In genomic region chr14:22339277-22339676, GRCh38 we compare ENCODE assay signal across 13 cellular contexts.
DNase-seq lines count a peak whose midpoint lies in the region; ATAC-seq and TF ChIP-seq lines count a peak whose summit lies in the region.
"Had no signal": no experiment of that assay in that cellular context is flagged by ENCODE, and none has a peak within 500 bp of the region (broad histone marks: within the 10 kb centered on the region; RNA-seq: fewer than 3 reads in every experiment).

No MANE protein-coding gene starts in this region.

- H3K9me2 ChIP-seq in SK-N-SH, result no peaks in the 10 kb centered on the region

- TF ChIP-seq EP300 in suprapubic skin (IDR thresholded peaks at IDR 0.05) (no peak), SK-N-SH (IDR thresholded peaks at IDR 0.05; ENCODE audit: borderline replicate concordance in 1 of 2, low read depth in 1 of 2, low read length in 1 of 2) (no peak)

- no peaks in the 10 kb centered on the region for H3F3A ChIP-seq in SK-N-SH (replicated peaks; ENCODE audit: insufficient read depth)

- H3K4me3 ChIP-seq in fibroblast of lung (replicated peaks in 1 of 4; ENCODE audit: control extremely low read depth in 1 of 4, insufficient read depth in 1 of 4, low read depth in 3 of 4, low read length in 4 of 4) (no peak overlapping the region), suprapubic skin (no peak overlapping the region), SK-N-SH (ENCODE audit: low read depth in 2 of 2, low read length in 1 of 2) (no peak overlapping the region)

- 7% methylated on average over 4 of the region's 4 CpGs for WGBS in suprapubic skin
- 10% methylated on average over 4 of the region's 4 CpGs for WGBS in SK-N-SH (ENCODE audit: low lambda C conversion rate)

- H3K9ac ChIP-seq in fibroblast of lung (ENCODE audit: insufficient read depth, low read length), result no peak overlapping the region
- no peak overlapping the region for H3K9ac ChIP-seq in SK-N-SH

- H3K79me2 ChIP-seq in fibroblast of lung (ENCODE audit: control insufficient read depth, insufficient read depth, low read length), result no peaks in the 10 kb centered on the region
- no peaks in the 10 kb centered on the region for H3K79me2 ChIP-seq in SK-N-SH (ENCODE audit: insufficient read depth)

- H3K4me2 ChIP-seq in fibroblast of lung (ENCODE audit: extremely low read depth, insufficient read depth, low read length) (no peak overlapping the region), SK-N-SH (no peak overlapping the region)

- CTCF ChIA-PET in SK-N-SH (lab: Yijun Ruan, JAX), result interaction anchor here (1.4 to 1.5 kb wide), 2 partner anchors 20 kb away, joined by 5 to 7 read pairs; no protein-coding TSS in a partner anchor

- H3K4me1 ChIP-seq in fibroblast of lung (ENCODE audit: control insufficient read depth, extremely low read depth, insufficient read depth, low read length) (no peaks in the 10 kb centered on the region), suprapubic skin (peaks cover 38% of the 10 kb centered on the region), SK-N-SH (ENCODE audit: control insufficient read depth in 1 of 2, insufficient read depth in 2 of 2, low read depth in 1 of 2, low read length in 1 of 2) (no peaks in the 10 kb centered on the region)

- TF ChIP-seq POLR2A in suprapubic skin (IDR thresholded peaks at IDR 0.05), result peak in 1 of 2 donors; percentile 25

- TF ChIP-seq RAD21 in SK-N-SH (IDR thresholded peaks at IDR 0.05; ENCODE audit: low read length), result no peak

- TF ChIP-seq CTCF in fibroblast of lung (conservative IDR thresholded peaks at IDR 0.05 in 1 of 2, IDR thresholded peaks at IDR 0.05 in 1 of 2; ENCODE audit: low read depth in 1 of 2, low read length in 2 of 2) (no peak), suprapubic skin (IDR thresholded peaks at IDR 0.05) (no peak), SK-N-SH (IDR thresholded peaks at IDR 0.05) (no peak)

- no peaks in the 10 kb centered on the region for H4K20me1 ChIP-seq in fibroblast of lung (ENCODE audit: control insufficient read depth, extremely low read depth, insufficient read depth, low read length)
- H4K20me1 ChIP-seq in SK-N-SH (ENCODE audit: insufficient read depth), result no peaks in the 10 kb centered on the region

- H2AFZ ChIP-seq in fibroblast of lung (ENCODE audit: low read length), result no peak overlapping the region
- no peak overlapping the region for H2AFZ ChIP-seq in SK-N-SH (ENCODE audit: low read depth)

- DNase-seq in RPMI7951 (ENCODE audit: low read depth), result peak; percentile 79
- peak; percentile 75 to 86 for DNase-seq in fibroblast of lung (ENCODE audit: low read depth in 2 of 2)
- peak; percentile 75 for DNase-seq in mucosa of gallbladder (ENCODE audit: low spot score)
- DNase-seq in suprapubic skin (ENCODE audit: low spot score in 2 of 2), result peak; percentile 82 to 86
- no peak for DNase-seq in SK-N-SH
- no peak for DNase-seq in stimulated activated CD4-positive, alpha-beta T cell treated with anti-CD3 and anti-CD28 coated beads, Interleukin-2, amount 100 ng/mL, for 24 hours
- no peak for DNase-seq in stimulated activated CD4-positive, alpha-beta T cell treated with anti-CD3 and anti-CD28 coated beads, Interleukin-4, amount 100 ng/mL, for 1 hour
- DNase-seq: activated gamma-delta T cell treated with Interleukin-2 at 50 U/mL for 16 hours, NCI-H345, SHP77 treated with DMSO at 0.1 percent for 48 hours had no signal

- ATAC-seq in GM21423 (IDR thresholded peaks at IDR 0.05; ENCODE audit: unreplicated experiment), result no peak
- ATAC-seq: activated CD4-positive, CD25-positive, alpha-beta regulatory T cell treated with anti-CD3 and anti-CD28 coated beads, Interleukin-2, amount 50 U/mL, for 24 hours; HCT116 had no signal

- no peaks in the 10 kb centered on the region for H3K9me3 ChIP-seq in fibroblast of lung (ENCODE audit: control insufficient read depth, insufficient read depth, low read depth, low read length)
- H3K9me3 ChIP-seq in suprapubic skin, result no peaks in the 10 kb centered on the region
- H3K9me3 ChIP-seq in SK-N-SH, result no peaks in the 10 kb centered on the region

- H3K36me3 ChIP-seq in fibroblast of lung (ENCODE audit: control insufficient read depth, insufficient read depth, low read length) (no peaks in the 10 kb centered on the region), suprapubic skin (no peaks in the 10 kb centered on the region), SK-N-SH (replicated peaks in 1 of 2; ENCODE audit: control insufficient read depth in 1 of 2, insufficient read depth in 2 of 2, low read length in 1 of 2) (no peaks in the 10 kb centered on the region)

- H3K27me3 ChIP-seq in fibroblast of lung (ENCODE audit: control insufficient read depth, insufficient read depth, low read length), result no peaks in the 10 kb centered on the region
- H3K27me3 ChIP-seq in suprapubic skin, result no peaks in the 10 kb centered on the region
- H3K27me3 ChIP-seq in SK-N-SH (ENCODE audit: insufficient read depth), result peaks cover 9% of the 10 kb centered on the region; the same call in 1 of the 2 replicates

- H3K27ac ChIP-seq in fibroblast of lung (ENCODE audit: insufficient read depth, low read length) (no peak overlapping the region), suprapubic skin (peak overlapping the region; percentile 38), SK-N-SH (ENCODE audit: low read depth in 2 of 2, low read length in 1 of 2) (no peak overlapping the region)

- POLR2A ChIA-PET in SK-N-SH (lab: Yijun Ruan, JAX), result no interaction called here

TF ChIP-seq in SK-N-SH, 30 proteins besides CTCF, POLR2A, EP300 and RAD21:
- TF ChIP-seq GATA2 (CRISPR knock-in tag; IDR thresholded peaks at IDR 0.05) (no peak), TEAD4 (IDR thresholded peaks at IDR 0.05; ENCODE audit: borderline replicate concordance, insufficient read depth) (no peak), SIN3A (IDR thresholded peaks at IDR 0.05; ENCODE audit: borderline replicate concordance, low read depth, low read length) (no peak), MXI1 (IDR thresholded peaks at IDR 0.05; ENCODE audit: low read depth, low read length) (no peak), USF2 (IDR thresholded peaks at IDR 0.05; ENCODE audit: borderline replicate concordance, low read depth, low read length) (no peak)

Comparison
In these comparisons a context has a peak if more than half of its experiments do, and no peak if none do; other contexts are left out.
1. DNase-seq: peak in RPMI7951 (single experiment), fibroblast of lung (2 of 2), mucosa of gallbladder (single experiment) and suprapubic skin (2 of 2); none in SK-N-SH (single experiment), stimulated activated CD4-positive, alpha-beta T cell treated with anti-CD3 and anti-CD28 coated beads, Interleukin-2, amount 100 ng/mL, for 24 hours (0 of 2) and stimulated activated CD4-positive, alpha-beta T cell treated with anti-CD3 and anti-CD28 coated beads, Interleukin-4, amount 100 ng/mL, for 1 hour (single experiment).